ENCODE assay signal across 20 cellular contexts in the genomic region with DNA sequence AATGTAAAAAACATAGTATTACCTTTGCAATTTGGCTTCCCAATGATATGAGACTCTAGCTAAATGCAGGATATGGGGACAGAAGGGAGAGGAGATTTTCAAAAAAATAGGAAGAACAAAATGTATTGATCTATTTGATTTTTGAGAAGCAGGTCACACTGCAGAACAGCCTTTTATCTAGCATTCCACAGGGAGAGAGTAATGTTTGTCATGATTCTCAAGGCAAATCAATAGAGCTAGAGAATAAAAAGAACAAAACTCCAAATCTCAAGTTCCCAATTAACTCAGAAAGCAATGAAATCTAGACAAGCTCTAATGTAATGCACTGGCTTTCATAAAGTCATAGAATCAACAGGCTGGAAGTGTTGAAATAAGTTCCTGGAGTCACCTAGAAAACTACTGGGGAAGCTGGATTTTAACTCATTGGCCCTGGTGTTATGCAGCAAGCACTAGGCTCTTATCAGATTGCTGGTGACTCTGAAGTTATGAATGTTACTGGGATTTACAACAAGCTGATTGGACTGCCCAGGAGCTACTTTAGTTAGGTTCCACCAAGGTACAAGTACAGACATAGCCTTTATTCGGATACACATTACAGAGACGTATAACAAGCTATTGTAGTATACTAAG.
DNase-seq lines count a peak whose midpoint lies in the region; ATAC-seq, FAIRE-seq and TF ChIP-seq lines count a peak whose summit lies in the region.
"Had no signal": no experiment of that assay in that cellular context is flagged by ENCODE, and none has a peak within 500 bp of the region (broad histone marks: within the 10 kb centered on the region; RNA-seq: fewer than 3 reads in every experiment).

No MANE protein-coding gene starts in this region.

- TF ChIP-seq CTCF in bronchial epithelial cell (IDR thresholded peaks at IDR 0.05; ENCODE audit: insufficient read depth, low read length, severe bottlenecking) (no peak), progenitor cell of endocrine pancreas (IDR thresholded peaks at IDR 0.05; ENCODE audit: unreplicated experiment) (no peak)

- peaks cover 36% of the 10 kb centered on the region for H3K4me1 Mint-ChIP-seq in progenitor cell of endocrine pancreas (ENCODE audit: low read depth)

- ATAC-seq in left lobe of liver (peak; percentile 31), GM21390 (IDR thresholded peaks at IDR 0.05; ENCODE audit: unreplicated experiment) (no peak)

- no peak overlapping the region for H3K4me3 Mint-ChIP-seq in progenitor cell of endocrine pancreas (ENCODE audit: low read depth)

- no peak for DNase-seq in H54 (ENCODE audit: insufficient read length, low spot score)
- peak; percentile 21 for DNase-seq in bronchial epithelial cell (ENCODE audit: low read depth)
- no peak for DNase-seq in left lobe of liver (ENCODE audit: low spot score)
- no peak for DNase-seq in progenitor cell of endocrine pancreas (ENCODE audit: low spot score, unreplicated experiment)
- DNase-seq in G401 (ENCODE audit: low spot score) = no peak
- no peak for DNase-seq in HCEC 1CT
- DNase-seq: BE2C, DMS79, H7, Karpas-422, MV-4-11, NCI-H1105 treated with DMSO at 0.1 percent for 48 hours, NCI-H2081, NCI-H2171, NCI-H345, NCI-H524 treated with DMSO at 0.1 percent for 48 hours, NCI-H82, Peyer's patch, SJCRH30 had no signal

- H3K36me3 Mint-ChIP-seq in progenitor cell of endocrine pancreas (ENCODE audit: insufficient read depth) = no peaks in the 10 kb centered on the region

- FAIRE-seq in H54 (lab: Jason Lieb, UNC) (peak; percentile 81), bronchial epithelial cell (lab: Jason Lieb, UNC) (no peak)

- H3K27me3 ChIP-seq in bronchial epithelial cell (ENCODE audit: control insufficient read depth, insufficient read depth, low read length) = no peaks in the 10 kb centered on the region
- H3K27me3 ChIP-seq: BE2C, Peyer's patch, SJCRH30 had no signal

- TF ChIP-seq POLR2A in H54 (IDR thresholded peaks at IDR 0.05; ENCODE audit: low read depth, low read length) = no peak

- H3K4me3 ChIP-seq in bronchial epithelial cell (ENCODE audit: low read depth, low read length) = no peak overlapping the region
- H3K4me3 ChIP-seq: Peyer's patch, SJCRH30 had no signal

- H3K27me3 Mint-ChIP-seq in progenitor cell of endocrine pancreas = no peaks in the 10 kb centered on the region

- H3K36me3 ChIP-seq in bronchial epithelial cell (ENCODE audit: control insufficient read depth, insufficient read depth, low read length) = no peaks in the 10 kb centered on the region
- H3K36me3 ChIP-seq: BE2C, Peyer's patch, SJCRH30 had no signal

- H3K27ac Mint-ChIP-seq in progenitor cell of endocrine pancreas = peak overlapping the region; percentile 97

- in situ Hi-C loops in G401 (cut with HindIII; ENCODE audit: low sequenced_read_pairs) = no loop called here

- no peaks in the 10 kb centered on the region for H3K9me3 Mint-ChIP-seq in progenitor cell of endocrine pancreas (ENCODE audit: low read depth)
